19 cellular contexts compared by ENCODE assay signal in genomic region chr1:28450561-28450960, GRCh38. TPM values are rescaled to one million over a fixed set of nuclear protein-coding genes. Genes with fewer than 3 reads are reported as not detected.
DNase-seq lines count a peak whose midpoint lies in the region; ATAC-seq, FAIRE-seq and TF ChIP-seq lines count a peak whose summit lies in the region.
"Had no signal": no experiment of that assay in that cellular context is flagged by ENCODE, and none has a peak within 500 bp of the region (broad histone marks: within the 10 kb centered on the region; RNA-seq: fewer than 3 reads in every experiment).

No MANE protein-coding gene starts in this region.

- H3K27ac ChIP-seq in KOPT-K1 (ENCODE audit: low read depth, low read length, poor library complexity, severe bottlenecking): peak overlapping the region; percentile 57

- DNase-seq in GM12891 (ENCODE audit: insufficient read length, low spot score) (no peak), mesothelial cell of epicardium (ENCODE audit: low spot score in 2 of 2, unreplicated experiment in 2 of 2) (no peak), C1 segment of cervical spinal cord (lab: John Stamatoyannopoulos, UW) (no peak), BE2C (no peak)
- peak; percentile 14 for DNase-seq in activated T-helper 1 cell treated with anti-CD3 and anti-CD28 coated beads, Interleukin-12 subunit alpha, Interleukin-12 subunit beta, Interleukin-2, Interleukin-4 antibody, amounts not matched to agents 30 ng/mL and 10 ng/mL and 1 ng/mL, durations not matched to agents 14 hours and 24 hours and 36 hours (ENCODE audit: low spot score)
- DNase-seq: activated CD4-positive, alpha-beta T cell treated with anti-CD3 and anti-CD28 coated beads, Interleukin-2, amount 50 U/mL, for 1 hour; activated T-cell treated with anti-CD3 and anti-CD28 coated beads, Interleukin-2, amount 50 U/mL, for 1 hour; NCI-H1417 treated with DMSO at 0.1 percent for 48 hours; NCI-H2107; NK-92 treated with Interleukin-12 subunit alpha and Interleukin-12 subunit beta, amount 100 ng/mL, for 24 hours; RPMI8226 had no signal

- TF ChIP-seq CTCF in mesothelial cell of epicardium (IDR thresholded peaks at IDR 0.05; ENCODE audit: unreplicated experiment) (no peak), BE2C (IDR thresholded peaks at IDR 0.05; ENCODE audit: low read depth, low read length) (no peak)

- H3K4me1 ChIP-seq in BE2C: no peaks in the 10 kb centered on the region

- H3K9me3 ChIP-seq in KOPT-K1 (ENCODE audit: insufficient read depth, low read length, poor library complexity, severe bottlenecking) (no peaks in the 10 kb centered on the region), BE2C (no peaks in the 10 kb centered on the region)

- H3K36me3 ChIP-seq in KOPT-K1 (ENCODE audit: insufficient read depth, low read length) (peaks cover 17% of the 10 kb centered on the region; the same call in 1 of the 2 replicates), BE2C (no peaks in the 10 kb centered on the region)

- peak overlapping the region; percentile 88 for H3K27ac Mint-ChIP-seq in activated T-helper 1 cell treated with anti-CD3 and anti-CD28 coated beads, Interleukin-12 subunit alpha, Interleukin-12 subunit beta, Interleukin-2, Interleukin-4 antibody, amounts not matched to agents 30 ng/mL and 10 ng/mL and 1 ng/mL, durations not matched to agents 14 hours and 24 hours and 36 hours
- peak overlapping the region; percentile 34 for H3K27ac Mint-ChIP-seq in mesothelial cell of epicardium

- intact Hi-C loops in activated T-helper 1 cell treated with anti-CD3 and anti-CD28 coated beads, Interleukin-12 subunit alpha, Interleukin-12 subunit beta, Interleukin-2, Interleukin-4 antibody, amounts not matched to agents 30 ng/mL and 10 ng/mL and 1 ng/mL, durations not matched to agents 14 hours and 24 hours and 36 hours (cut with micrococcal nuclease): loop anchor here (1.0 to 5.0 kb wide), 6 partner anchors 12 to 203 kb away; partner anchors contain the start of genes MED18, PHACTR4 and SESN2

- no peaks in the 10 kb centered on the region for H3K27me3 Mint-ChIP-seq in activated T-helper 1 cell treated with anti-CD3 and anti-CD28 coated beads, Interleukin-12 subunit alpha, Interleukin-12 subunit beta, Interleukin-2, Interleukin-4 antibody, amounts not matched to agents 30 ng/mL and 10 ng/mL and 1 ng/mL, durations not matched to agents 14 hours and 24 hours and 36 hours (ENCODE audit: insufficient read depth)
- H3K27me3 Mint-ChIP-seq in mesothelial cell of epicardium (ENCODE audit: low read depth): no peaks in the 10 kb centered on the region
- H3K27me3 Mint-ChIP-seq: activated naive CD8-positive, alpha-beta T cell; effector memory CD8-positive, alpha-beta T cell; type B pancreatic cell had no signal

- H3K4me1 Mint-ChIP-seq in activated T-helper 1 cell treated with anti-CD3 and anti-CD28 coated beads, Interleukin-12 subunit alpha, Interleukin-12 subunit beta, Interleukin-2, Interleukin-4 antibody, amounts not matched to agents 30 ng/mL and 10 ng/mL and 1 ng/mL, durations not matched to agents 14 hours and 24 hours and 36 hours (ENCODE audit: low read depth): peaks cover 45% of the 10 kb centered on the region
- H3K4me1 Mint-ChIP-seq in mesothelial cell of epicardium: peaks cover 1% of the 10 kb centered on the region

- H3K27me3 ChIP-seq in BE2C: no peaks in the 10 kb centered on the region

- H3K36me3 Mint-ChIP-seq in activated T-helper 1 cell treated with anti-CD3 and anti-CD28 coated beads, Interleukin-12 subunit alpha, Interleukin-12 subunit beta, Interleukin-2, Interleukin-4 antibody, amounts not matched to agents 30 ng/mL and 10 ng/mL and 1 ng/mL, durations not matched to agents 14 hours and 24 hours and 36 hours (ENCODE audit: low read depth): peaks cover 2% of the 10 kb centered on the region
- H3K36me3 Mint-ChIP-seq in mesothelial cell of epicardium: peaks cover 7% of the 10 kb centered on the region

- ATAC-seq in HG03432 (IDR thresholded peaks at IDR 0.05; ENCODE audit: unreplicated experiment): no peak
- ATAC-seq: left lobe of liver had no signal

- H3K4me3 Mint-ChIP-seq in activated T-helper 1 cell treated with anti-CD3 and anti-CD28 coated beads, Interleukin-12 subunit alpha, Interleukin-12 subunit beta, Interleukin-2, Interleukin-4 antibody, amounts not matched to agents 30 ng/mL and 10 ng/mL and 1 ng/mL, durations not matched to agents 14 hours and 24 hours and 36 hours: peak overlapping the region; percentile 47
- H3K4me3 Mint-ChIP-seq in mesothelial cell of epicardium: no peak overlapping the region
- H3K4me3 Mint-ChIP-seq: activated naive CD8-positive, alpha-beta T cell; effector memory CD8-positive, alpha-beta T cell; neural crest cell; type B pancreatic cell had no signal

- no peak for TF ChIP-seq POLR2A in GM12891 (IDR thresholded peaks at IDR 0.05; ENCODE audit: low read depth, low read length)

- H3K4me3 ChIP-seq in BE2C (ENCODE audit: low read depth, low read length): no peak overlapping the region

- no peaks in the 10 kb centered on the region for H3K9me3 Mint-ChIP-seq in activated T-helper 1 cell treated with anti-CD3 and anti-CD28 coated beads, Interleukin-12 subunit alpha, Interleukin-12 subunit beta, Interleukin-2, Interleukin-4 antibody, amounts not matched to agents 30 ng/mL and 10 ng/mL and 1 ng/mL, durations not matched to agents 14 hours and 24 hours and 36 hours
- no peaks in the 10 kb centered on the region for H3K9me3 Mint-ChIP-seq in mesothelial cell of epicardium
- H3K9me3 Mint-ChIP-seq: effector memory CD8-positive, alpha-beta T cell; neural crest cell; type B pancreatic cell had no signal

- FAIRE-seq in GM12891 (lab: Jason Lieb, UNC): peak; percentile 59
- FAIRE-seq: colon had no signal

TF ChIP-seq in GM12891, 5 proteins besides CTCF, POLR2A, EP300 and RAD21:
- TF ChIP-seq SPI1 (IDR thresholded peaks at IDR 0.05; ENCODE audit: low read depth, low read length): no peak
- no peak for TF ChIP-seq TAF1 (IDR thresholded peaks at IDR 0.05; ENCODE audit: low read depth, low read length)
- TF ChIP-seq POU2F2 (IDR thresholded peaks at IDR 0.05; ENCODE audit: low read depth, low read length): no peak
- no peak for TF ChIP-seq PAX5 (IDR thresholded peaks at IDR 0.05; ENCODE audit: insufficient read depth, low read length, severe bottlenecking)
- TF ChIP-seq POLR2AphosphoS5 (IDR thresholded peaks at IDR 0.05; ENCODE audit: low read depth, low read length): no peak

RNA-seq across cellular contexts. Expression of gene RCC1, which starts 55.3 kb away (rescaled TPM):
- 32.9 TPM for polyA plus RNA-seq in GM12891 (2012; ENCODE audit: low read depth, missing spikeins)
- 130 and 135 TPM in 2 replicates for total RNA-seq in activated T-helper 1 cell treated with anti-CD3 and anti-CD28 coated beads, Interleukin-12 subunit alpha, Interleukin-12 subunit beta, Interleukin-2, Interleukin-4 antibody, amounts not matched to agents 30 ng/mL and 10 ng/mL and 1 ng/mL, durations not matched to agents 14 hours and 24 hours and 36 hours
- total RNA-seq in mesothelial cell of epicardium: 30.6 to 33.7 TPM (median 31.9 TPM) in 3 replicates
- 29.6 TPM for polyA plus RNA-seq in BE2C (2012; ENCODE audit: insufficient read depth, insufficient read length, low read depth)
